ENCODE assay signal across 13 cellular contexts in genomic region chr2:231617059-231617926, GRCh38. TPM values are rescaled to one million over a fixed set of nuclear protein-coding genes. Genes with fewer than 3 reads are reported as not detected.
DNase-seq lines count a peak whose midpoint lies in the region; ATAC-seq and TF ChIP-seq lines count a peak whose summit lies in the region.
"Had no signal": no experiment of that assay in that cellular context is flagged by ENCODE, and none has a peak within 500 bp of the region (broad histone marks: within the 10 kb centered on the region; RNA-seq: fewer than 3 reads in every experiment).

No MANE protein-coding gene starts in this region.

- H3K4me1 Mint-ChIP-seq in brain, result peaks cover 63% of the 10 kb centered on the region
- peaks cover 11 to 31% (median 26%) of the 10 kb centered on the region in 4 donors for H3K4me1 Mint-ChIP-seq in naive thymus-derived CD8-positive, alpha-beta T cell

- peaks cover 0 to 3% (median 0%) of the 10 kb centered on the region in 5 experiments for H3K9me3 Mint-ChIP-seq in brain
- H3K9me3 Mint-ChIP-seq in naive thymus-derived CD8-positive, alpha-beta T cell, result no peaks in the 10 kb centered on the region

- intact Hi-C loops in gastrocnemius medialis (cut with DNase I; ENCODE audit: low total_unique reads), result no loop called here

- TF ChIP-seq CTCF in DND-41 (IDR thresholded peaks at IDR 0.05; ENCODE audit: borderline replicate concordance, extremely low read depth, low read length, poor library complexity, severe bottlenecking), result no peak
- no peak for TF ChIP-seq CTCF in brain (conservative IDR thresholded peaks at IDR 0.05)
- no peak for TF ChIP-seq CTCF in gastrocnemius medialis (IDR thresholded peaks at IDR 0.05 in 4 of 5, conservative IDR thresholded peaks at IDR 0.05 in 1 of 5)

- H3K36me3 ChIP-seq in DND-41 (ENCODE audit: insufficient read depth, low read length) (no peaks in the 10 kb centered on the region; the same call in 1 of the 2 replicates), KOPT-K1 (ENCODE audit: insufficient read depth, low read length) (no peaks in the 10 kb centered on the region), gastrocnemius medialis (no peaks in the 10 kb centered on the region)
- H3K36me3 ChIP-seq: left lung had no signal

- peaks cover 12% of the 10 kb centered on the region for H3K27me3 Mint-ChIP-seq in brain
- no peaks in the 10 kb centered on the region for H3K27me3 Mint-ChIP-seq in naive thymus-derived CD8-positive, alpha-beta T cell

- peaks cover 16% of the 10 kb centered on the region for H3K79me2 ChIP-seq in DND-41 (ENCODE audit: insufficient read depth, low read length)

- peak overlapping the region in 1 of 5 experiments; percentile 68 for H3K4me3 Mint-ChIP-seq in brain
- H3K4me3 Mint-ChIP-seq in naive thymus-derived CD8-positive, alpha-beta T cell, result peak overlapping the region in 4 of 10 donors; percentile 2 to 57 (median 28)

- in situ Hi-C loops in gastrocnemius medialis (cut with MboI; ENCODE audit: low sequenced_read_pairs in 4 of 4), result loop anchor here in 1 of 4 donors (10.0 kb wide), 1 partner anchor 98 kb away; no protein-coding TSS in a partner anchor

- no peaks in the 10 kb centered on the region for H3K36me3 Mint-ChIP-seq in brain
- no peaks in the 10 kb centered on the region for H3K36me3 Mint-ChIP-seq in naive thymus-derived CD8-positive, alpha-beta T cell

- no peak for TF ChIP-seq POLR2A in gastrocnemius medialis (IDR thresholded peaks at IDR 0.05)

- H3K4me2 ChIP-seq in DND-41 (ENCODE audit: insufficient read depth, low read length), result no peak overlapping the region
- H3K4me2 ChIP-seq: SK-N-SH had no signal

- H3K9me3 ChIP-seq in DND-41 (ENCODE audit: insufficient read depth, low read length, severe bottlenecking), result no peaks in the 10 kb centered on the region
- H3K9me3 ChIP-seq in KOPT-K1 (ENCODE audit: insufficient read depth, low read length, poor library complexity, severe bottlenecking), result no peaks in the 10 kb centered on the region
- no peaks in the 10 kb centered on the region for H3K9me3 ChIP-seq in gastrocnemius medialis
- H3K9me3 ChIP-seq: left lung, SK-N-SH had no signal

- ATAC-seq in DND-41 (ENCODE audit: insufficient read depth, low read depth), result no peak
- no peak for ATAC-seq in naive thymus-derived CD8-positive, alpha-beta T cell
- ATAC-seq in gastrocnemius medialis, result no peak
- ATAC-seq in GM18907 (IDR thresholded peaks at IDR 0.05; ENCODE audit: unreplicated experiment), result no peak
- no peak for ATAC-seq in HG03457 (IDR thresholded peaks at IDR 0.05; ENCODE audit: unreplicated experiment)
- ATAC-seq: GM12878, K562, left lung had no signal

- H3K27ac ChIP-seq in DND-41 (ENCODE audit: low read length), result peak overlapping the region; percentile 46
- peak overlapping the region; percentile 63 for H3K27ac ChIP-seq in KOPT-K1 (ENCODE audit: low read depth, low read length, poor library complexity, severe bottlenecking)
- peak overlapping the region in 2 of 4 donors; percentile 22 to 88 for H3K27ac ChIP-seq in gastrocnemius medialis
- H3K27ac ChIP-seq: left lung had no signal

- H2AFZ ChIP-seq in DND-41 (ENCODE audit: low read depth, low read length), result 0 out of 2 replicates have a peak overlapping the region, but pooled peaks have one; percentile 5

- H3K4me1 ChIP-seq in DND-41 (ENCODE audit: insufficient read depth, low read length) (peaks cover 51% of the 10 kb centered on the region), gastrocnemius medialis (peaks cover 24 to 25% of the 10 kb centered on the region in 2 donors)

- peak overlapping the region in 4 of 5 experiments; percentile 31 to 69 (median 64) for H3K27ac Mint-ChIP-seq in brain
- peak overlapping the region in 7 of 10 donors; percentile 12 to 64 (median 38) for H3K27ac Mint-ChIP-seq in naive thymus-derived CD8-positive, alpha-beta T cell

- no peak overlapping the region; the same call in 1 of the 2 replicates for H3K9ac ChIP-seq in DND-41 (ENCODE audit: low read depth, low read length)
- H3K9ac ChIP-seq: SK-N-SH had no signal

- no peaks in the 10 kb centered on the region for H4K20me1 ChIP-seq in DND-41 (ENCODE audit: insufficient read depth, low read length)

- H3K4me3 ChIP-seq in DND-41 (ENCODE audit: low read depth in 1 of 2, low read length in 2 of 2) (no peak overlapping the region), gastrocnemius medialis (no peak overlapping the region)
- H3K4me3 ChIP-seq: GM12878, K562, left lung had no signal

- DNase-seq in DND-41, result peak; percentile 34
- DNase-seq in naive thymus-derived CD8-positive, alpha-beta T cell, result no peak
- no peak for DNase-seq in NCI-H1436 treated with DMSO at 0.1 percent for 48 hours (lab: John Stamatoyannopoulos, UW)
- DNase-seq in gastrocnemius medialis, result no peak
- DNase-seq: SK-N-SH had no signal

- H3K27me3 ChIP-seq in DND-41 (ENCODE audit: insufficient read depth, low read length, poor library complexity), result no peaks in the 10 kb centered on the region
- no peaks in the 10 kb centered on the region for H3K27me3 ChIP-seq in gastrocnemius medialis

- POLR2A ChIA-PET in naive thymus-derived CD8-positive, alpha-beta T cell (lab: Charles Lee), result interaction anchor here (0.7 to 1.1 kb wide), 2 partner anchors 13 to 91 kb away, joined by 3 to 7 read pairs; partner anchors contain the start of gene PTMA

RNA-seq across cellular contexts. Expression of gene TEX44, which starts 24.6 kb away (rescaled TPM):
- not detected for polyA plus RNA-seq in brain (ENCODE audit: insufficient read depth, low read depth, low replicate concordance)
- not detected for total RNA-seq in naive thymus-derived CD8-positive, alpha-beta T cell
- not detected for polyA plus RNA-seq in naive thymus-derived CD8-positive, alpha-beta T cell
- total RNA-seq in gastrocnemius medialis, result not detected
- total RNA-seq: GM12878, K562, left lung, pulmonary artery endothelial cell had no signal
- polyA plus RNA-seq: GM12878, K562, SK-N-SH had no signal
